Comparison of ENCODE assay signal across 8 cellular contexts in genomic region chr3:129829640-129830039, GRCh38.
DNase-seq lines count a peak whose midpoint lies in the region; ATAC-seq, FAIRE-seq and TF ChIP-seq lines count a peak whose summit lies in the region.

No MANE protein-coding gene starts in this region.

- peak; percentile 59 for FAIRE-seq in GM19239 (lab: Jason Lieb, UNC)

- H3K4me3 Mint-ChIP-seq in WTC11 = no peak overlapping the region

- H3K4me3 ChIP-seq in BE2C (ENCODE audit: low read depth, low read length) = no peak overlapping the region

- peaks cover 11% of the 10 kb centered on the region for H3K4me1 Mint-ChIP-seq in WTC11

- ATAC-seq in WTC11 (peak; percentile 81), foreskin keratinocyte (peak; percentile 89)
- ATAC-seq in activated CD4-positive, CD25-positive, alpha-beta regulatory T cell treated with anti-CD3 and anti-CD28 coated beads, Interleukin-2, amount 50 U/mL, for 24 hours = no peak

- H3K4me1 ChIP-seq in BE2C = peaks cover 10% of the 10 kb centered on the region
- peaks cover 6% of the 10 kb centered on the region for H3K4me1 ChIP-seq in foreskin keratinocyte

- no peak overlapping the region for H3K27ac Mint-ChIP-seq in WTC11

- H3K9me3 ChIP-seq in BE2C = no peaks in the 10 kb centered on the region

- TF ChIP-seq CTCF in BE2C (IDR thresholded peaks at IDR 0.05; ENCODE audit: low read depth, low read length) (peak; percentile 83), WTC11 (IDR thresholded peaks at IDR 0.05) (no peak), foreskin keratinocyte (conservative IDR thresholded peaks at IDR 0.05) (peak; percentile 94)

- no peaks in the 10 kb centered on the region for H3K27me3 ChIP-seq in BE2C
- no peaks in the 10 kb centered on the region for H3K27me3 ChIP-seq in foreskin keratinocyte

- POLR2A ChIA-PET in WTC11 (lab: Charles Lee) = interaction anchor here (0.6 kb wide), 2 partner anchors 71 to 141 kb away, joined by 3 to 5 read pairs; no protein-coding TSS in a partner anchor

- no peaks in the 10 kb centered on the region for H3K36me3 ChIP-seq in BE2C

- DNase-seq in BE2C = peak; percentile 62
- no peak for DNase-seq in GM19239 (ENCODE audit: insufficient read length, low spot score)
- DNase-seq in NCI-H2196 treated with DMSO at 0.1 percent for 48 hours (lab: John Stamatoyannopoulos, UW; ENCODE audit: unreplicated experiment) = peak; percentile 45
- peak; percentile 23 for DNase-seq in WTC11 (ENCODE audit: low spot score)
- peak; percentile 75 to 91 for DNase-seq in foreskin keratinocyte
- peak in 32 of 56 donors; percentile 0 to 68 (median 30) for DNase-seq in nucleus accumbens (lab: John Stamatoyannopoulos, UW)
- DNase-seq in T-helper 9 cell = no peak

- no peaks in the 10 kb centered on the region for H3K27me3 Mint-ChIP-seq in WTC11 (ENCODE audit: low read depth)

- CTCF ChIA-PET in WTC11 (lab: Charles Lee) = interaction anchor here (0.6 to 2.0 kb wide), 11 partner anchors 39 to 446 kb away, joined by 3 to 24 read pairs (median 4); no protein-coding TSS in a partner anchor

- no peak overlapping the region for H3K27ac ChIP-seq in foreskin keratinocyte

- no peaks in the 10 kb centered on the region for H3K9me3 Mint-ChIP-seq in WTC11

- H3K36me3 Mint-ChIP-seq in WTC11 = no peaks in the 10 kb centered on the region

TF ChIP-seq in WTC11, 78 proteins besides CTCF, POLR2A, EP300 and RAD21 (continues in another document):
- TF ChIP-seq FOXJ3 (CRISPR knock-in tag; IDR thresholded peaks at IDR 0.05; ENCODE audit: borderline replicate concordance) = no peak
- no peak for TF ChIP-seq PRDM15 (CRISPR knock-in tag; IDR thresholded peaks at IDR 0.05)
- no peak for TF ChIP-seq JUN (CRISPR knock-in tag; IDR thresholded peaks at IDR 0.05)
- no peak for TF ChIP-seq E2F1 (CRISPR knock-in tag; IDR thresholded peaks at IDR 0.05)
- TF ChIP-seq MYBL2 (CRISPR knock-in tag; IDR thresholded peaks at IDR 0.05) = no peak
- no peak for TF ChIP-seq ZBTB43 (CRISPR knock-in tag; IDR thresholded peaks at IDR 0.05)
- TF ChIP-seq MAX (CRISPR knock-in tag; IDR thresholded peaks at IDR 0.05) = no peak
- no peak for TF ChIP-seq TCF7 (CRISPR knock-in tag; IDR thresholded peaks at IDR 0.05; ENCODE audit: low read depth)
- TF ChIP-seq ZNF232 (CRISPR knock-in tag; IDR thresholded peaks at IDR 0.05) = no peak
- no peak for TF ChIP-seq NFYB (CRISPR knock-in tag; conservative IDR thresholded peaks at IDR 0.05; ENCODE audit: low read depth)
- TF ChIP-seq TEAD1 (CRISPR knock-in tag; IDR thresholded peaks at IDR 0.05) = no peak
- no peak for TF ChIP-seq ZNF532 (CRISPR knock-in tag; IDR thresholded peaks at IDR 0.05; ENCODE audit: borderline replicate concordance)
- no peak for TF ChIP-seq GABPB1 (CRISPR knock-in tag; IDR thresholded peaks at IDR 0.05)
- no peak for TF ChIP-seq RORB (CRISPR knock-in tag; IDR thresholded peaks at IDR 0.05)
- TF ChIP-seq ETV6 (CRISPR knock-in tag; IDR thresholded peaks at IDR 0.05) = no peak
- no peak for TF ChIP-seq ATF2 (CRISPR knock-in tag; IDR thresholded peaks at IDR 0.05; ENCODE audit: borderline replicate concordance, low read depth)
- no peak for TF ChIP-seq HMGA2 (CRISPR knock-in tag; IDR thresholded peaks at IDR 0.05)

Comparison
In these comparisons a context has a peak if more than half of its experiments do, and no peak if none do; other contexts are left out.
1. DNase-seq: peak in BE2C (single experiment), NCI-H2196 treated with DMSO at 0.1 percent for 48 hours (single experiment), WTC11 (single experiment), foreskin keratinocyte (2 of 2) and nucleus accumbens (32 of 56); none in GM19239 (single experiment) and T-helper 9 cell (single experiment).
2. ATAC-seq: peak in WTC11 (single experiment) and foreskin keratinocyte (single experiment); none in activated CD4-positive, CD25-positive, alpha-beta regulatory T cell treated with anti-CD3 and anti-CD28 coated beads, Interleukin-2, amount 50 U/mL, for 24 hours (0 of 2).